Comparison of ENCODE assay signal across 1 cellular context in the genomic region with DNA sequence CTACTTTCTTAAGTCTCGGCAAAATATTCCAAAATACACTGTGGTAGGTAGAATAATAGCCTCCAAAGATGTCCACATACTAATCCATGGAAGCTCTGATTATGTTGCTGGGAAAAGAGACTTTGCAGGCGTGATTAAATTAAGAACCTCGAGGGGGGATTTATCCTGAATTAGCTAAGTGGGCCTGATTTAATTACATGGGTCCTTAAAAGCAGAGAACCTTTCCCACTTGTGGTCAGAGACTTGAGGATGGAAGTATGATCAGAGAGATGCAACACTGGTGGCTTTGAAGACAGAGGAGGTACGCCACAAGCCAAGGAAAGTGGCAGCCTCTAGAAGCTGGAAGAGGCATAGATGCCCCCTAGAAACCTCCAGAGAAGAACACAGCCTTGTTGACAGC.
TF ChIP-seq lines count a peak whose summit lies in the region.

No MANE protein-coding gene starts in this region.

TF ChIP-seq in HEK293, 187 proteins besides CTCF, POLR2A, EP300 and RAD21:
- TF ChIP-seq, protein P1, sequence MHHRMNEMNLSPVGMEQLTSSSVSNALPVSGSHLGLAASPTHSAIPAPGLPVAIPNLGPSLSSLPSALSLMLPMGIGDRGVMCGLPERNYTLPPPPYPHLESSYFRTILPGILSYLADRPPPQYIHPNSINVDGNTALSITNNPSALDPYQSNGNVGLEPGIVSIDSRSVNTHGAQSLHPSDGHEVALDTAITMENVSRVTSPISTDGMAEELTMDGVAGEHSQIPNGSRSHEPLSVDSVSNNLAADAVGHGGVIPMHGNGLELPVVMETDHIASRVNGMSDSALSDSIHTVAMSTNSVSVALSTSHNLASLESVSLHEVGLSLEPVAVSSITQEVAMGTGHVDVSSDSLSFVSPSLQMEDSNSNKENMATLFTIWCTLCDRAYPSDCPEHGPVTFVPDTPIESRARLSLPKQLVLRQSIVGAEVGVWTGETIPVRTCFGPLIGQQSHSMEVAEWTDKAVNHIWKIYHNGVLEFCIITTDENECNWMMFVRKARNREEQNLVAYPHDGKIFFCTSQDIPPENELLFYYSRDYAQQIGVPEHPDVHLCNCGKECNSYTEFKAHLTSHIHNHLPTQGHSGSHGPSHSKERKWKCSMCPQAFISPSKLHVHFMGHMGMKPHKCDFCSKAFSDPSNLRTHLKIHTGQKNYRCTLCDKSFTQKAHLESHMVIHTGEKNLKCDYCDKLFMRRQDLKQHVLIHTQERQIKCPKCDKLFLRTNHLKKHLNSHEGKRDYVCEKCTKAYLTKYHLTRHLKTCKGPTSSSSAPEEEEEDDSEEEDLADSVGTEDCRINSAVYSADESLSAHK (tag by site-specific recombination; IDR thresholded peaks at IDR 0.05) = peak; percentile 49; the same call in 1 of the 2 replicates
- TF ChIP-seq, protein P2, sequence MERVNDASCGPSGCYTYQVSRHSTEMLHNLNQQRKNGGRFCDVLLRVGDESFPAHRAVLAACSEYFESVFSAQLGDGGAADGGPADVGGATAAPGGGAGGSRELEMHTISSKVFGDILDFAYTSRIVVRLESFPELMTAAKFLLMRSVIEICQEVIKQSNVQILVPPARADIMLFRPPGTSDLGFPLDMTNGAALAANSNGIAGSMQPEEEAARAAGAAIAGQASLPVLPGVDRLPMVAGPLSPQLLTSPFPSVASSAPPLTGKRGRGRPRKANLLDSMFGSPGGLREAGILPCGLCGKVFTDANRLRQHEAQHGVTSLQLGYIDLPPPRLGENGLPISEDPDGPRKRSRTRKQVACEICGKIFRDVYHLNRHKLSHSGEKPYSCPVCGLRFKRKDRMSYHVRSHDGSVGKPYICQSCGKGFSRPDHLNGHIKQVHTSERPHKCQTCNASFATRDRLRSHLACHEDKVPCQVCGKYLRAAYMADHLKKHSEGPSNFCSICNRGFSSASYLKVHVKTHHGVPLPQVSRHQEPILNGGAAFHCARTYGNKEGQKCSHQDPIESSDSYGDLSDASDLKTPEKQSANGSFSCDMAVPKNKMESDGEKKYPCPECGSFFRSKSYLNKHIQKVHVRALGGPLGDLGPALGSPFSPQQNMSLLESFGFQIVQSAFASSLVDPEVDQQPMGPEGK (tag by site-specific recombination; IDR thresholded peaks at IDR 0.05) = no peak
